In genomic region chr4:2714918-2715317, GRCh38 we compare ENCODE assay signal across 15 cellular contexts. TPM values are rescaled to one million over a fixed set of nuclear protein-coding genes. Genes with fewer than 3 reads are reported as not detected.
DNase-seq lines count a peak whose midpoint lies in the region; ATAC-seq, FAIRE-seq and TF ChIP-seq lines count a peak whose summit lies in the region.
"Had no signal": no experiment of that assay in that cellular context is flagged by ENCODE, and none has a peak within 500 bp of the region (broad histone marks: within the 10 kb centered on the region; RNA-seq: fewer than 3 reads in every experiment).

No MANE protein-coding gene starts in this region.

- CTCF ChIA-PET in GM12878 (lab: Yijun Ruan, JAX) = no interaction called here

- no peaks in the 10 kb centered on the region; the same call in 1 of the 2 replicates for H3K79me2 ChIP-seq in GM12878 (ENCODE audit: control insufficient read depth, insufficient read depth, low read length)

- ATAC-seq in GM12878 (no peak), left lung (no peak)

- H3K9me3 Mint-ChIP-seq in activated naive CD4-positive, alpha-beta T cell treated with anti-CD3 and anti-CD28 coated beads, Interleukin-2, amount 50 U/mL, for 24 hours = no peaks in the 10 kb centered on the region
- H3K9me3 Mint-ChIP-seq: activated CD4-positive, alpha-beta T cell treated with anti-CD3 and anti-CD28 coated beads, Interleukin-2, amount 10 ng/mL, durations not matched to agents 7 days and 5 days; activated T-helper 1 cell treated with anti-CD3 and anti-CD28 coated beads, Interleukin-12 subunit alpha, Interleukin-12 subunit beta, Interleukin-2, Interleukin-4 antibody, amounts not matched to agents 30 ng/mL and 10 ng/mL and 1 ng/mL, durations not matched to agents 14 hours and 24 hours and 36 hours had no signal

- TF ChIP-seq POLR2A in GM12878 (IDR thresholded peaks at IDR 0.05; ENCODE audit: low read depth, low read length) (no peak), stomach (IDR thresholded peaks at IDR 0.05) (no peak)

- SMC1A ChIA-PET in GM12878 (lab: Charles Lee; ENCODE audit: uncharacterized antibody, unreplicated experiment) = no interaction called here

- in situ Hi-C loops in GM12878 (cut with MboI) = no loop called here

- TF ChIP-seq RAD21 in GM12878 (IDR thresholded peaks at IDR 0.05; ENCODE audit: insufficient read depth, low read depth, low read length) = no peak

- H2AFZ ChIP-seq in GM12878 (ENCODE audit: control insufficient read depth, low read depth, low read length) = no peak overlapping the region

- H3K27ac Mint-ChIP-seq in activated naive CD4-positive, alpha-beta T cell treated with anti-CD3 and anti-CD28 coated beads, Interleukin-2, amount 50 U/mL, for 24 hours = peak overlapping the region; percentile 94

- POLR2A ChIA-PET in GM12878 (lab: Charles Lee) = no interaction called here

- TF ChIP-seq EP300 in GM12878 (IDR thresholded peaks at IDR 0.05; ENCODE audit: borderline replicate concordance in 1 of 2, control insufficient read depth in 1 of 2, low read depth in 2 of 2, low read length in 2 of 2) (no peak), stomach (IDR thresholded peaks at IDR 0.05) (no peak)

- no peak for FAIRE-seq in GM12878 (lab: Jason Lieb, UNC)
- FAIRE-seq: frontal cortex had no signal

- RAD21 ChIA-PET in GM12878 (lab: Charles Lee; ENCODE audit: unreplicated experiment) = no interaction called here

- H3K36me3 Mint-ChIP-seq in activated naive CD4-positive, alpha-beta T cell treated with anti-CD3 and anti-CD28 coated beads, Interleukin-2, amount 50 U/mL, for 24 hours = peaks cover 5% of the 10 kb centered on the region

- H3K4me3 ChIP-seq in GM12878 (no peak overlapping the region), left lung (no peak overlapping the region), stomach (no peak overlapping the region)

- 100% methylated on average over 4 of the region's 4 CpGs for WGBS in GM12878 (ENCODE audit: insufficient coverage, insufficient replicate concordance, low lambda C conversion rate, missing lambda C conversion rate)
- WGBS in stomach, 5 donors = 53 to 76% (median 65%) methylated on average over 4 of the region's 4 CpGs

- no peaks in the 10 kb centered on the region for H3K27me3 ChIP-seq in GM12878 (replicated peaks in 1 of 2; ENCODE audit: control insufficient read depth in 2 of 2, insufficient read depth in 2 of 2, low read length in 1 of 2)
- no peaks in the 10 kb centered on the region for H3K27me3 ChIP-seq in left lung
- no peaks in the 10 kb centered on the region for H3K27me3 ChIP-seq in stomach

- peaks cover 20% of the 10 kb centered on the region for H3K4me1 ChIP-seq in GM12878 (ENCODE audit: control insufficient read depth, insufficient read depth, low read length)
- H3K4me1 ChIP-seq in left lung = peaks cover 13 to 32% of the 10 kb centered on the region in 2 donors
- peaks cover 0 to 22% (median 17%) of the 10 kb centered on the region in 4 donors for H3K4me1 ChIP-seq in stomach

- H3K4me1 Mint-ChIP-seq in activated naive CD4-positive, alpha-beta T cell treated with anti-CD3 and anti-CD28 coated beads, Interleukin-2, amount 50 U/mL, for 24 hours = peaks cover 18% of the 10 kb centered on the region

- H3K9ac ChIP-seq in GM12878 (ENCODE audit: control insufficient read depth, insufficient read depth, low read length) = no peak overlapping the region

- no TSS peak for BruUV-seq in GM12878 (replicated peaks; lab: Mats Ljungman, UMichigan)

- no peak overlapping the region for H3K4me2 ChIP-seq in GM12878 (ENCODE audit: control insufficient read depth, insufficient read depth)

- no peak overlapping the region for H3K4me3 Mint-ChIP-seq in activated naive CD4-positive, alpha-beta T cell treated with anti-CD3 and anti-CD28 coated beads, Interleukin-2, amount 50 U/mL, for 24 hours
- H3K4me3 Mint-ChIP-seq: activated CD4-positive, alpha-beta T cell treated with anti-CD3 and anti-CD28 coated beads, Interleukin-2, amount 10 ng/mL, durations not matched to agents 7 days and 5 days had no signal

- H3K27ac ChIP-seq in GM12878 (ENCODE audit: control insufficient read depth, insufficient read depth) (no peak overlapping the region; the same call in 1 of the 2 replicates), left lung (peak overlapping the region; percentile 59 to 63), stomach (peak overlapping the region in 4 of 5 donors; percentile 33 to 57 (median 50)), substantia nigra (ENCODE audit: low read depth, low read length, poor library complexity, severe bottlenecking) (no peak overlapping the region)

- intact Hi-C loops in GM12878 (cut with micrococcal nuclease; ENCODE audit: unreplicated experiment) (loop anchor here (5.0 kb wide), 1 partner anchor 32 kb away; no protein-coding TSS in a partner anchor), left lung (cut with DNase I) (no loop called here), stomach (cut with DNase I; ENCODE audit: low total_unique reads) (no loop called here)

- DNase-seq in activated naive CD4-positive, alpha-beta T cell treated with Interleukin-2 at 50 U/mL for 16 hours = no peak
- DNase-seq in GM12878 (ENCODE audit: low read depth, low spot score) (no peak), left lung (no peak), stomach (no peak), globus pallidus (ENCODE audit: low spot score) (no peak), substantia nigra (lab: John Stamatoyannopoulos, UW) (no peak), germinal center (ENCODE audit: low spot score) (no peak)
- DNase-seq: activated CD4-positive, alpha-beta T cell treated with anti-CD3 and anti-CD28 coated beads, Interleukin-2, amount 10 ng/mL, durations not matched to agents 7 days and 5 days; GDM1; NCI-H1092; NCI-H2171 treated with DMSO at 0.1 percent for 48 hours; NK-92 treated with Interleukin-12 subunit alpha and Interleukin-12 subunit beta, amount 100 ng/mL, for 24 hours had no signal

- TF ChIP-seq CTCF in GM12878 (IDR thresholded peaks at IDR 0.05 in 2 of 3, conservative IDR thresholded peaks at IDR 0.05 in 1 of 3; ENCODE audit: control insufficient read depth in 2 of 3, extremely low read depth in 1 of 3, insufficient read depth in 1 of 3, low read depth in 3 of 3, low read length in 3 of 3) = no peak
- no peak for TF ChIP-seq CTCF in left lung (IDR thresholded peaks at IDR 0.05)
- no peak for TF ChIP-seq CTCF in stomach (IDR thresholded peaks at IDR 0.05)

- peaks cover 2 to 14% of the 10 kb centered on the region in 2 experiments for H3K36me3 ChIP-seq in GM12878 (ENCODE audit: control insufficient read depth in 2 of 2, insufficient read depth in 2 of 2, low read length in 1 of 2)
- peaks cover 0 to 41% of the 10 kb centered on the region in 2 donors for H3K36me3 ChIP-seq in left lung
- H3K36me3 ChIP-seq in stomach = peaks cover 22 to 54% (median 49%) of the 10 kb centered on the region in 4 donors

- H4K20me1 ChIP-seq in GM12878 (ENCODE audit: control insufficient read depth, insufficient read depth) = no peaks in the 10 kb centered on the region

- H3K9me3 ChIP-seq in GM12878 (replicated peaks; ENCODE audit: control insufficient read depth, insufficient read depth, low read length) (no peaks in the 10 kb centered on the region), left lung (no peaks in the 10 kb centered on the region), stomach (no peaks in the 10 kb centered on the region)

- no peaks in the 10 kb centered on the region for H3K27me3 Mint-ChIP-seq in activated naive CD4-positive, alpha-beta T cell treated with anti-CD3 and anti-CD28 coated beads, Interleukin-2, amount 50 U/mL, for 24 hours
- H3K27me3 Mint-ChIP-seq: activated CD4-positive, alpha-beta T cell treated with anti-CD3 and anti-CD28 coated beads, Interleukin-2, amount 10 ng/mL, durations not matched to agents 7 days and 5 days had no signal

TF ChIP-seq in GM12878, 131 proteins besides CTCF, POLR2A, EP300 and RAD21 (continues in another document):
- no peak for TF ChIP-seq EZH2 (IDR thresholded peaks at IDR 0.05; ENCODE audit: borderline replicate concordance, control insufficient read depth, low read depth, low read length)

RNA-seq across cellular contexts. Expression of gene TNIP2, which starts 41.2 kb away (rescaled TPM):
- 48.2 and 58.3 TPM in 2 replicates for total RNA-seq in GM12878 (2013; cell fraction: nucleolus; rRNA removed)
- total RNA-seq in GM12878 (2014; rRNA removed) (55.0 and 59.8 TPM in 2 replicates), GM12878 (2014; rRNA removed; fragmentation: Illumina TruSeq; extraction: Trizol) (29.1 and 29.8 TPM in 2 replicates), GM12878 (2021) (62.9 and 64.8 TPM in 2 replicates), left lung (10 to 100 TPM; 32.9 to 46.5 TPM), stomach (100 to 1,000 TPM in 2 of 5 donors, 10 to 100 TPM in 3; 18.7 to 194 (median 59.6) TPM)
- polyA plus RNA-seq in GM12878 (2011; ENCODE audit: low read depth) = 29.9 TPM
- polyA plus RNA-seq in GM12878 (2011; rRNA removed) (27.9 and 42.0 TPM in 2 replicates), GM12878 (2014; fragmentation: Illumina TruSeq; extraction: Trizol) (7.1 and 21.4 TPM in 2 replicates), GM12878 (2014; fragmentation: Nextera tagmentation; extraction: Ambion mirVana) (1 to 10 TPM; 1.4 to 3.4 TPM), GM12878 (2014; rRNA removed) (64.9 and 68.5 TPM in 2 replicates), GM12878 (2016; fragmentation: Nextera tagmentation; extraction: Ambion mirVana) (10 to 100 TPM; 49.1 to 59.0 TPM), stomach (10 to 100 TPM; 36.1 to 42.5 (median 37.6) TPM)
- 41.0 and 63.7 TPM in 2 replicates for polyA plus RNA-seq in GM12878 (2011; cell fraction: cytosol; rRNA removed)
- 126 and 142 TPM in 2 replicates for polyA plus RNA-seq in GM12878 (2011; cell fraction: nucleus; rRNA removed)
- polyA plus RNA-seq in GM12878 (2012) = 48.8 and 57.0 TPM in 2 replicates
- polyA minus RNA-seq in GM12878 (2011; rRNA and poly(A)+ RNA removed) = 19.1 and 31.1 TPM in 2 replicates
- polyA minus RNA-seq in GM12878 (2011; cell fraction: cytosol; rRNA and poly(A)+ RNA removed) = 13.6 and 13.8 TPM in 2 replicates
- 17.2 and 30.8 TPM in 2 replicates for polyA minus RNA-seq in GM12878 (2011; cell fraction: nucleus; rRNA and poly(A)+ RNA removed)

Comparison
In these comparisons a context has a peak if more than half of its experiments do, and no peak if none do; other contexts are left out.
1. H3K27ac ChIP-seq: peak in left lung (2 of 2) and stomach (4 of 5); none in GM12878 (single experiment) and substantia nigra (single experiment).